Comparison of ENCODE assay signal across 2 cellular contexts in genomic region chr1:191895049-191895448, GRCh38.
TF ChIP-seq lines count a peak whose summit lies in the region.

No MANE protein-coding gene starts in this region.

TF ChIP-seq in IMR-90, 13 proteins besides CTCF, POLR2A, EP300 and RAD21 (continued from another document):
- TF ChIP-seq BHLHE40 (IDR thresholded peaks at IDR 0.05; ENCODE audit: low read depth, low read length), result no peak

TF ChIP-seq in K562, 482 proteins besides CTCF, POLR2A, EP300 and RAD21 (continued from another document):
- TF ChIP-seq NKRF (IDR thresholded peaks at IDR 0.05; ENCODE audit: borderline replicate concordance) (no peak), CEBPG (CRISPR knock-in tag; IDR thresholded peaks at IDR 0.05) (no peak), CEBPG (tag; conservative IDR thresholded peaks at IDR 0.05 in 1 of 2, IDR thresholded peaks at IDR 0.05 in 1 of 2) (peak in 1 of 2 experiments; percentile 66; a peak in 2 of 4 replicates), CEBPB (tag; IDR thresholded peaks at IDR 0.05) (peak; percentile 52), MCM5 (IDR thresholded peaks at IDR 0.05; ENCODE audit: low read depth) (no peak), NFATC3 (IDR thresholded peaks at IDR 0.05) (no peak), SMAD2 (IDR thresholded peaks at IDR 0.05; ENCODE audit: low read depth, low read length) (no peak), IFI16 (CRISPR knock-in tag; IDR thresholded peaks at IDR 0.05) (no peak), CGGBP1 (CRISPR knock-in tag; IDR thresholded peaks at IDR 0.05) (no peak), HMG20B (CRISPR knock-in tag; IDR thresholded peaks at IDR 0.05) (no peak)
